Comparison of ENCODE assay signal across 1 cellular context in genomic region chr19:3123088-3123721, GRCh38.
TF ChIP-seq lines count a peak whose summit lies in the region.

No MANE protein-coding gene starts in this region.

TF ChIP-seq in IMR-90, 13 proteins besides CTCF, POLR2A, EP300 and RAD21:
- no peak for TF ChIP-seq MAZ (IDR thresholded peaks at IDR 0.05; ENCODE audit: borderline replicate concordance, low read depth, low read length)
- no peak for TF ChIP-seq RCOR1 (IDR thresholded peaks at IDR 0.05; ENCODE audit: insufficient replicate concordance, low read length)
- TF ChIP-seq, protein P1, sequence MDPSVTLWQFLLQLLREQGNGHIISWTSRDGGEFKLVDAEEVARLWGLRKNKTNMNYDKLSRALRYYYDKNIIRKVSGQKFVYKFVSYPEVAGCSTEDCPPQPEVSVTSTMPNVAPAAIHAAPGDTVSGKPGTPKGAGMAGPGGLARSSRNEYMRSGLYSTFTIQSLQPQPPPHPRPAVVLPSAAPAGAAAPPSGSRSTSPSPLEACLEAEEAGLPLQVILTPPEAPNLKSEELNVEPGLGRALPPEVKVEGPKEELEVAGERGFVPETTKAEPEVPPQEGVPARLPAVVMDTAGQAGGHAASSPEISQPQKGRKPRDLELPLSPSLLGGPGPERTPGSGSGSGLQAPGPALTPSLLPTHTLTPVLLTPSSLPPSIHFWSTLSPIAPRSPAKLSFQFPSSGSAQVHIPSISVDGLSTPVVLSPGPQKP (IDR thresholded peaks at IDR 0.05; ENCODE audit: borderline replicate concordance, low read depth, low read length), result no peak
- TF ChIP-seq FOS (IDR thresholded peaks at IDR 0.05; ENCODE audit: low read depth, low read length), result no peak
- no peak for TF ChIP-seq CHD1 (IDR thresholded peaks at IDR 0.05; ENCODE audit: low read depth, low read length)
- TF ChIP-seq MXI1 (IDR thresholded peaks at IDR 0.05; ENCODE audit: borderline replicate concordance, low read depth, low read length), result no peak
- TF ChIP-seq MAFK (IDR thresholded peaks at IDR 0.05; ENCODE audit: low read depth, low read length), result no peak
- no peak for TF ChIP-seq SMC3 (IDR thresholded peaks at IDR 0.05; ENCODE audit: low read depth, low read length)
- no peak for TF ChIP-seq RFX5 (IDR thresholded peaks at IDR 0.05; ENCODE audit: low read depth, low read length)
- no peak for TF ChIP-seq USF2 (IDR thresholded peaks at IDR 0.05; ENCODE audit: low read depth, low read length)
